Comparison of ENCODE assay signal across 33 cellular contexts in genomic region chr14:60430276-60430675, GRCh38. TPM values are rescaled to one million over a fixed set of nuclear protein-coding genes. Genes with fewer than 3 reads are reported as not detected.
"Had no signal": no experiment of that assay in that cellular context is flagged by ENCODE, and none has a peak within 500 bp of the region (broad histone marks: within the 10 kb centered on the region; RNA-seq: fewer than 3 reads in every experiment).

No MANE protein-coding gene starts in this region.

- H3K4me3 ChIP-seq: ascending aorta, breast epithelium, coronary artery, dorsolateral prefrontal cortex, esophagus muscularis mucosa, gastrocnemius medialis, heart left ventricle had no signal

- H3K27me3 ChIP-seq: ascending aorta, breast epithelium, dorsolateral prefrontal cortex, esophagus muscularis mucosa, gastrocnemius medialis, heart left ventricle had no signal

- H3K9me3 Mint-ChIP-seq: activated CD4-positive, alpha-beta memory T cell treated with anti-CD3 and anti-CD28 coated beads, Interleukin-2, amount 10 ng/mL, durations not matched to agents 7 days and 5 days; activated CD4-positive, alpha-beta T cell treated with anti-CD3 and anti-CD28 coated beads, Interleukin-2, amount 10 ng/mL, durations not matched to agents 7 days and 5 days; activated naive CD4-positive, alpha-beta T cell treated with anti-CD3 and anti-CD28 coated beads, Interleukin-2, amount 10 ng/mL, durations not matched to agents 7 days and 5 days; activated T-cell treated with anti-CD3 and anti-CD28 coated beads, Interleukin-2, amount 50 U/mL, for 72 hours had no signal

- H3K27ac Mint-ChIP-seq: activated CD4-positive, alpha-beta memory T cell treated with anti-CD3 and anti-CD28 coated beads, Interleukin-2, amount 10 ng/mL, durations not matched to agents 7 days and 5 days; activated CD4-positive, alpha-beta T cell treated with anti-CD3 and anti-CD28 coated beads, Interleukin-2, amount 10 ng/mL, durations not matched to agents 7 days and 5 days; activated naive CD4-positive, alpha-beta T cell treated with anti-CD3 and anti-CD28 coated beads, Interleukin-2, amount 10 ng/mL, durations not matched to agents 7 days and 5 days; activated naive CD4-positive, alpha-beta T cell treated with anti-CD3 and anti-CD28 coated beads, Interleukin-2, amount 50 U/mL, for 72 hours; activated naive CD8-positive, alpha-beta T cell treated with anti-CD3 and anti-CD28 coated beads, Interleukin-2, amount 10 ng/mL, durations not matched to agents 7 days and 5 days; activated T-cell treated with anti-CD3 and anti-CD28 coated beads, Interleukin-2, amount 50 U/mL, for 24 hours; activated T-cell treated with anti-CD3 and anti-CD28 coated beads, Interleukin-2, amount 50 U/mL, for 72 hours; brain; dendritic cell treated with granulocyte-macrophage colony-stimulating factor and Interleukin-4, amounts not matched to agents 40 ng/mL and 50 ng/mL, for 4 days; endodermal cell; T-helper 17 cell; WTC11 had no signal

- H3K4me1 Mint-ChIP-seq: activated CD4-positive, alpha-beta memory T cell treated with anti-CD3 and anti-CD28 coated beads, Interleukin-2, amount 10 ng/mL, durations not matched to agents 7 days and 5 days; activated CD4-positive, alpha-beta T cell treated with anti-CD3 and anti-CD28 coated beads, Interleukin-2, amount 10 ng/mL, durations not matched to agents 7 days and 5 days; activated naive CD4-positive, alpha-beta T cell treated with anti-CD3 and anti-CD28 coated beads, Interleukin-2, amount 10 ng/mL, durations not matched to agents 7 days and 5 days; activated naive CD8-positive, alpha-beta T cell treated with anti-CD3 and anti-CD28 coated beads, Interleukin-2, amount 10 ng/mL, durations not matched to agents 7 days and 5 days; brain; central memory CD8-positive, alpha-beta T cell; endodermal cell; T-helper 17 cell; WTC11 had no signal

- H3K4me3 Mint-ChIP-seq: activated CD4-positive, alpha-beta memory T cell treated with anti-CD3 and anti-CD28 coated beads, Interleukin-2, amount 10 ng/mL, durations not matched to agents 7 days and 5 days; activated CD4-positive, alpha-beta T cell treated with anti-CD3 and anti-CD28 coated beads, Interleukin-2, amount 10 ng/mL, durations not matched to agents 7 days and 5 days; activated naive CD4-positive, alpha-beta T cell treated with anti-CD3 and anti-CD28 coated beads, Interleukin-2, amount 10 ng/mL, durations not matched to agents 7 days and 5 days; activated naive CD8-positive, alpha-beta T cell treated with anti-CD3 and anti-CD28 coated beads, Interleukin-2, amount 10 ng/mL, durations not matched to agents 7 days and 5 days; activated T-cell treated with anti-CD3 and anti-CD28 coated beads, Interleukin-2, amount 50 U/mL, for 24 hours; activated T-cell treated with anti-CD3 and anti-CD28 coated beads, Interleukin-2, amount 50 U/mL, for 72 hours; brain; central memory CD8-positive, alpha-beta T cell; dendritic cell treated with granulocyte-macrophage colony-stimulating factor and Interleukin-4, amounts not matched to agents 40 ng/mL and 50 ng/mL, for 4 days; endodermal cell; T-helper 17 cell; WTC11 had no signal

- H3K27ac ChIP-seq: ascending aorta, breast epithelium, coronary artery, dorsolateral prefrontal cortex, esophagus muscularis mucosa, foreskin keratinocyte, gastrocnemius medialis, heart left ventricle had no signal

- H3K4me1 ChIP-seq: ascending aorta, breast epithelium, esophagus muscularis mucosa, foreskin keratinocyte, gastrocnemius medialis, heart left ventricle had no signal

- DNase-seq: activated CD4-positive, alpha-beta memory T cell treated with anti-CD3 and anti-CD28 coated beads, Interleukin-2, amount 10 ng/mL, durations not matched to agents 7 days and 5 days; activated CD4-positive, alpha-beta T cell treated with anti-CD3 and anti-CD28 coated beads for 1 hour; activated CD4-positive, alpha-beta T cell treated with anti-CD3 and anti-CD28 coated beads for 4 hours; activated CD4-positive, alpha-beta T cell treated with anti-CD3 and anti-CD28 coated beads, Interleukin-2, amount 10 ng/mL, durations not matched to agents 7 days and 5 days; activated CD4-positive, alpha-beta T cell treated with anti-CD3 and anti-CD28 coated beads, Interleukin-2, amount 50 U/mL, for 4 hours; activated CD8-positive, alpha-beta memory T cell treated with anti-CD3 and anti-CD28 coated beads, Interleukin-2, amount 50 U/mL, for 48 hours; activated gamma-delta T cell; activated naive CD4-positive, alpha-beta T cell; activated naive CD4-positive, alpha-beta T cell treated with anti-CD3 and anti-CD28 coated beads, Interleukin-2, amount 10 ng/mL, durations not matched to agents 7 days and 5 days; activated naive CD8-positive, alpha-beta T cell treated with anti-CD3 and anti-CD28 coated beads, Interleukin-2, amount 10 ng/mL, durations not matched to agents 7 days and 5 days; activated T-cell treated with anti-CD3 and anti-CD28 coated beads for 4 hours; activated T-cell treated with anti-CD3 and anti-CD28 coated beads, Interleukin-2, amount 50 U/mL, for 24 hours; activated T-cell treated with anti-CD3 and anti-CD28 coated beads, Interleukin-2, amount 50 U/mL, for 72 hours; dorsolateral prefrontal cortex; effector memory CD4-positive, alpha-beta T cell; endodermal cell; erythroblast; foreskin keratinocyte; gastrocnemius medialis; glutamatergic neuron; heart left ventricle; T-helper 1 cell; T-helper 17 cell had no signal

- H3K9me3 ChIP-seq: gastrocnemius medialis had no signal

- H3K36me3 ChIP-seq: ascending aorta, breast epithelium, esophagus muscularis mucosa, gastrocnemius medialis, heart left ventricle had no signal

- H3K27me3 Mint-ChIP-seq: activated naive CD4-positive, alpha-beta T cell treated with anti-CD3 and anti-CD28 coated beads, Interleukin-2, amount 10 ng/mL, durations not matched to agents 7 days and 5 days; activated naive CD8-positive, alpha-beta T cell treated with anti-CD3 and anti-CD28 coated beads, Interleukin-2, amount 10 ng/mL, durations not matched to agents 7 days and 5 days; brain; central memory CD8-positive, alpha-beta T cell; dendritic cell treated with granulocyte-macrophage colony-stimulating factor and Interleukin-4, amounts not matched to agents 40 ng/mL and 50 ng/mL, for 4 days; T-helper 17 cell had no signal

- H3K36me3 Mint-ChIP-seq: activated naive CD4-positive, alpha-beta T cell treated with anti-CD3 and anti-CD28 coated beads, Interleukin-2, amount 10 ng/mL, durations not matched to agents 7 days and 5 days; activated naive CD4-positive, alpha-beta T cell treated with anti-CD3 and anti-CD28 coated beads, Interleukin-2, amount 50 U/mL, for 72 hours; activated naive CD8-positive, alpha-beta T cell treated with anti-CD3 and anti-CD28 coated beads, Interleukin-2, amount 10 ng/mL, durations not matched to agents 7 days and 5 days; brain had no signal

- ATAC-seq: activated naive CD4-positive, alpha-beta T cell treated with anti-CD3 and anti-CD28 coated beads, Interleukin-2, amount 50 U/mL, for 72 hours; activated T-cell treated with anti-CD3 and anti-CD28 coated beads, Interleukin-2, amount 50 U/mL, for 72 hours; foreskin keratinocyte; gastrocnemius medialis; heart left ventricle; T-helper 17 cell; WTC11 had no signal

RNA-seq across cellular contexts. Expression of gene C14orf39, which starts 55.6 kb away (rescaled TPM):
- total RNA-seq: activated CD4-positive, alpha-beta memory T cell treated with anti-CD3 and anti-CD28 coated beads, Interleukin-2, amount 10 ng/mL, durations not matched to agents 7 days and 5 days; activated CD4-positive, alpha-beta T cell treated with anti-CD3 and anti-CD28 coated beads, Interleukin-2, amount 10 ng/mL, durations not matched to agents 7 days and 5 days; activated naive CD4-positive, alpha-beta T cell treated with anti-CD3 and anti-CD28 coated beads, Interleukin-2, amount 50 U/mL, for 72 hours; activated naive CD8-positive, alpha-beta T cell treated with anti-CD3 and anti-CD28 coated beads, Interleukin-2, amount 10 ng/mL, durations not matched to agents 7 days and 5 days; activated T-cell treated with anti-CD3 and anti-CD28 coated beads, Interleukin-2, amount 50 U/mL, for 72 hours; cardiac septum; foreskin keratinocyte; heart left ventricle; T-helper 17 cell had no signal
